12 cellular contexts compared by ENCODE assay signal in the genomic region with DNA sequence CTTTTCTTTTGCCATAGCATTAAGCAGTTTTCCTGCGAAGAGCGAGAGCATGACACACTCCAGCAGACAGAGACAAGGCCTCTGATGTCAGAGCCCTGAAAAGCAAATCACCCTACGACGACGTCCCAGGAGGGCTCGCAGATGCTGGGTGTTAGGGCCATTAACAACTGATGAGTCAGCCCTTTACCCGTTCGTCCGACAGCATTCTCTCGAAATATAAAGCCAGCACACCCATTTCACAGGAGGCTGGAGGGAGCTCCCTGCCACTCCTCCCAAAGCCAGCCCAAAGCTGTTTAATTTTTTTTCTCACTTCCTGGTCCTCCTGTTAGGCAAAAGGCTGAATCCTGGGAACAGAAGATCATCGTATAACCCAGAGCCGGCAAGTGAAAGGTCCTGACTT.
DNase-seq lines count a peak whose midpoint lies in the region; ATAC-seq and TF ChIP-seq lines count a peak whose summit lies in the region.
"Had no signal": no experiment of that assay in that cellular context is flagged by ENCODE, and none has a peak within 500 bp of the region (broad histone marks: within the 10 kb centered on the region; RNA-seq: fewer than 3 reads in every experiment).

No MANE protein-coding gene starts in this region.

- WGBS in heart left ventricle, 4 donors: 73 to 81% (median 75%) methylated on average over 12 of the region's 12 CpGs
- WGBS in smooth muscle cell (ENCODE audit: low lambda C conversion rate): 2% methylated on average over 12 of the region's 12 CpGs

- H3K9ac ChIP-seq in smooth muscle cell (ENCODE audit: low read depth): peak overlapping the region; percentile 96

- H3K27ac ChIP-seq in heart left ventricle: peak overlapping the region in 5 of 12 donors; percentile 2 to 69 (median 42)
- H3K27ac ChIP-seq in smooth muscle cell (ENCODE audit: low read depth): peak overlapping the region; percentile 99
- H3K27ac ChIP-seq: ovary had no signal

- TF ChIP-seq CTCF in heart left ventricle (IDR thresholded peaks at IDR 0.05) (no peak), smooth muscle cell (IDR thresholded peaks at IDR 0.05; ENCODE audit: borderline replicate concordance, insufficient read depth, poor library complexity, severe bottlenecking) (no peak)

- no peaks in the 10 kb centered on the region for H3K27me3 ChIP-seq in heart left ventricle
- H3K27me3 ChIP-seq in smooth muscle cell (ENCODE audit: low read depth): no peaks in the 10 kb centered on the region
- H3K27me3 ChIP-seq: adrenal gland, ovary had no signal

- no peaks in the 10 kb centered on the region for H3K79me2 ChIP-seq in smooth muscle cell (ENCODE audit: low read depth)

- H2AFZ ChIP-seq in smooth muscle cell (ENCODE audit: low read depth): peak overlapping the region; percentile 53

- H3K4me1 ChIP-seq in heart left ventricle (peaks cover 0 to 27% (median 13%) of the 10 kb centered on the region in 12 donors), smooth muscle cell (ENCODE audit: low read depth) (peaks cover 18% of the 10 kb centered on the region)

- no peaks in the 10 kb centered on the region for H3K36me3 ChIP-seq in heart left ventricle
- H3K36me3 ChIP-seq in smooth muscle cell (ENCODE audit: low read depth): no peaks in the 10 kb centered on the region
- H3K36me3 ChIP-seq: adrenal gland, ovary had no signal

- intact Hi-C loops in heart left ventricle (cut with DNase I): no loop called here

- H3F3A ChIP-seq in smooth muscle cell (ENCODE audit: low read depth): peaks cover 24% of the 10 kb centered on the region

- no peaks in the 10 kb centered on the region for H4K20me1 ChIP-seq in smooth muscle cell (ENCODE audit: low read depth)

- H3K4me3 ChIP-seq in heart left ventricle: no peak overlapping the region
- no peak overlapping the region for H3K4me3 ChIP-seq in smooth muscle cell
- H3K4me3 ChIP-seq: adrenal gland, ovary had no signal

- H3K9me3 ChIP-seq in heart left ventricle: no peaks in the 10 kb centered on the region
- no peaks in the 10 kb centered on the region for H3K9me3 ChIP-seq in smooth muscle cell (replicated peaks; ENCODE audit: low read depth)
- H3K9me3 ChIP-seq: adrenal gland, ovary had no signal

- ATAC-seq in heart left ventricle: peak in 3 of 4 donors; percentile 15 to 76 (median 20)
- no peak for ATAC-seq in GM18870 (IDR thresholded peaks at IDR 0.05; ENCODE audit: unreplicated experiment)
- ATAC-seq in HG02938 (IDR thresholded peaks at IDR 0.05; ENCODE audit: unreplicated experiment): no peak

- DNase-seq in H4 (ENCODE audit: low spot score) (peak; percentile 64), T1000 (lab: John Stamatoyannopoulos, UW) (peak; percentile 34), heart left ventricle (peak in 2 of 5 donors; percentile 45 to 60), smooth muscle cell (lab: John Stamatoyannopoulos, UW; ENCODE audit: unreplicated experiment) (no peak), OCI-M2 (lab: John Stamatoyannopoulos, UW; ENCODE audit: unreplicated experiment) (no peak), NCI-H146 treated with DMSO at 0.1 percent for 48 hours (lab: John Stamatoyannopoulos, UW; ENCODE audit: unreplicated experiment) (no peak)
- DNase-seq: activated CD8-positive, alpha-beta T cell treated with anti-CD3 and anti-CD28 coated beads, Interleukin-2, amount 10 ng/mL, durations not matched to agents 7 days and 5 days; NCI-H1694 had no signal

- TF ChIP-seq POLR2A in heart left ventricle (IDR thresholded peaks at IDR 0.05): no peak

- H3K4me2 ChIP-seq in smooth muscle cell: peak overlapping the region; percentile 62

Comparison
In these comparisons a context has a peak if more than half of its experiments do, and no peak if none do; other contexts are left out.
1. DNase-seq: peak in H4 (single experiment) and T1000 (single experiment); none in smooth muscle cell (single experiment), OCI-M2 (single experiment) and NCI-H146 treated with DMSO at 0.1 percent for 48 hours (single experiment).
2. ATAC-seq: peak in heart left ventricle (3 of 4); none in GM18870 (single experiment) and HG02938 (single experiment).